Comparison of ENCODE assay signal across 10 cellular contexts in genomic region chr2:20212459-20212870, GRCh38. TPM values are rescaled to one million over a fixed set of nuclear protein-coding genes. Genes with fewer than 3 reads are reported as not detected.
DNase-seq lines count a peak whose midpoint lies in the region; ATAC-seq and TF ChIP-seq lines count a peak whose summit lies in the region.
"Had no signal": no experiment of that assay in that cellular context is flagged by ENCODE, and none has a peak within 500 bp of the region (broad histone marks: within the 10 kb centered on the region; RNA-seq: fewer than 3 reads in every experiment).

No MANE protein-coding gene starts in this region.

- H3K4me1 Mint-ChIP-seq in activated T-helper 2 cell treated with anti-CD3 and anti-CD28 coated beads, Interferon-gamma antibody, Interleukin-2, Interleukin-4, amounts not matched to agents 10 μg/mL and 5 μg/mL and 100 μg/mL, durations not matched to agents 14 hours and 24 hours and 36 hours (ENCODE audit: low read depth) = no peaks in the 10 kb centered on the region
- H3K4me1 Mint-ChIP-seq: central memory CD8-positive, alpha-beta T cell had no signal

- H3K27ac ChIP-seq in esophagus squamous epithelium = peak overlapping the region; percentile 91 to 97 (median 94)
- H3K27ac ChIP-seq in stomach = peak overlapping the region; percentile 58 to 92 (median 77)

- no peaks in the 10 kb centered on the region for H3K36me3 Mint-ChIP-seq in activated T-helper 2 cell treated with anti-CD3 and anti-CD28 coated beads, Interferon-gamma antibody, Interleukin-2, Interleukin-4, amounts not matched to agents 10 μg/mL and 5 μg/mL and 100 μg/mL, durations not matched to agents 14 hours and 24 hours and 36 hours (ENCODE audit: low read depth)

- no peak for TF ChIP-seq CTCF in esophagus squamous epithelium (IDR thresholded peaks at IDR 0.05)
- no peak for TF ChIP-seq CTCF in stomach (IDR thresholded peaks at IDR 0.05)

- no peaks in the 10 kb centered on the region for H3K9me3 ChIP-seq in esophagus squamous epithelium
- H3K9me3 ChIP-seq in stomach = no peaks in the 10 kb centered on the region

- H3K27me3 ChIP-seq in esophagus squamous epithelium = no peaks in the 10 kb centered on the region
- H3K27me3 ChIP-seq in stomach = no peaks in the 10 kb centered on the region

- no peak for TF ChIP-seq EP300 in stomach (IDR thresholded peaks at IDR 0.05)

- H3K4me1 ChIP-seq in esophagus squamous epithelium (peaks cover 54 to 100% (median 78%) of the 10 kb centered on the region in 3 donors), stomach (peaks cover 29 to 91% (median 68%) of the 10 kb centered on the region in 4 donors)

- peak overlapping the region; percentile 6 to 44 (median 32) for H3K4me3 ChIP-seq in esophagus squamous epithelium
- H3K4me3 ChIP-seq in stomach = no peak overlapping the region

- H3K36me3 ChIP-seq in esophagus squamous epithelium (no peaks in the 10 kb centered on the region), stomach (no peaks in the 10 kb centered on the region)

- peak; percentile 95 for DNase-seq in NCI-H1694 treated with DMSO at 0.1 percent for 48 hours (lab: John Stamatoyannopoulos, UW)
- DNase-seq in esophagus squamous epithelium (lab: John Stamatoyannopoulos, UW) = no peak
- no peak for DNase-seq in stomach
- DNase-seq in activated T-helper 2 cell treated with anti-CD3 and anti-CD28 coated beads, Interferon-gamma antibody, Interleukin-2, Interleukin-4, amounts not matched to agents 10 μg/mL and 5 μg/mL and 100 μg/mL, durations not matched to agents 14 hours and 24 hours and 36 hours (ENCODE audit: low spot score) = no peak
- DNase-seq in HUDEP-2 (lab: John Stamatoyannopoulos, UW; ENCODE audit: unreplicated experiment in 76 of 76) = no peak
- DNase-seq in SHP77 (lab: John Stamatoyannopoulos, UW) = no peak
- DNase-seq: NCI-H446 treated with DMSO at 0.1 percent for 48 hours, substantia nigra had no signal

- peak; percentile 63 for ATAC-seq in GM21367 (IDR thresholded peaks at IDR 0.05; ENCODE audit: unreplicated experiment)

- TF ChIP-seq POLR2A in esophagus squamous epithelium (IDR thresholded peaks at IDR 0.05) (peak in 1 of 4 donors; percentile 18), stomach (IDR thresholded peaks at IDR 0.05) (no peak)

- intact Hi-C loops in esophagus squamous epithelium (cut with DNase I) (no loop called here), stomach (cut with DNase I; ENCODE audit: low total_unique reads) (no loop called here)
- intact Hi-C loops in activated T-helper 2 cell treated with anti-CD3 and anti-CD28 coated beads, Interferon-gamma antibody, Interleukin-2, Interleukin-4, amounts not matched to agents 10 μg/mL and 5 μg/mL and 100 μg/mL, durations not matched to agents 14 hours and 24 hours and 36 hours (cut with micrococcal nuclease) = no loop called here

- H3K4me3 Mint-ChIP-seq in activated T-helper 2 cell treated with anti-CD3 and anti-CD28 coated beads, Interferon-gamma antibody, Interleukin-2, Interleukin-4, amounts not matched to agents 10 μg/mL and 5 μg/mL and 100 μg/mL, durations not matched to agents 14 hours and 24 hours and 36 hours (ENCODE audit: low read depth) = no peak overlapping the region
- H3K4me3 Mint-ChIP-seq: central memory CD8-positive, alpha-beta T cell had no signal

- H3K9me3 Mint-ChIP-seq in activated T-helper 2 cell treated with anti-CD3 and anti-CD28 coated beads, Interferon-gamma antibody, Interleukin-2, Interleukin-4, amounts not matched to agents 10 μg/mL and 5 μg/mL and 100 μg/mL, durations not matched to agents 14 hours and 24 hours and 36 hours = no peaks in the 10 kb centered on the region
- H3K9me3 Mint-ChIP-seq: central memory CD8-positive, alpha-beta T cell had no signal

- WGBS in esophagus squamous epithelium, 2 donors = 31 to 40% methylated on average over 6 of the region's 11 CpGs
- 50 to 61% (median 52%) methylated on average over 6 to 11 of the region's 11 CpGs for WGBS in stomach, 5 donors

- H3K27me3 Mint-ChIP-seq in activated T-helper 2 cell treated with anti-CD3 and anti-CD28 coated beads, Interferon-gamma antibody, Interleukin-2, Interleukin-4, amounts not matched to agents 10 μg/mL and 5 μg/mL and 100 μg/mL, durations not matched to agents 14 hours and 24 hours and 36 hours (ENCODE audit: low read depth) = no peaks in the 10 kb centered on the region

- no peak overlapping the region for H3K27ac Mint-ChIP-seq in activated T-helper 2 cell treated with anti-CD3 and anti-CD28 coated beads, Interferon-gamma antibody, Interleukin-2, Interleukin-4, amounts not matched to agents 10 μg/mL and 5 μg/mL and 100 μg/mL, durations not matched to agents 14 hours and 24 hours and 36 hours

RNA-seq across cellular contexts. Expression of gene SDC1, which starts 12.5 kb away (rescaled TPM):
- total RNA-seq in esophagus squamous epithelium = 100 to 1,000 TPM; 355 to 757 (median 496) TPM
- total RNA-seq in stomach = 100 to 1,000 TPM in 1 of 5 donors, 10 to 100 TPM in 4; 21.0 to 140 (median 57.5) TPM
- polyA plus RNA-seq in stomach = 10 to 100 TPM; 16.0 to 82.9 (median 32.5) TPM
- total RNA-seq in activated T-helper 2 cell treated with anti-CD3 and anti-CD28 coated beads, Interferon-gamma antibody, Interleukin-2, Interleukin-4, amounts not matched to agents 10 μg/mL and 5 μg/mL and 100 μg/mL, durations not matched to agents 14 hours and 24 hours and 36 hours = 0.59 and 0.62 TPM in 2 replicates

Comparison
In these comparisons a context has a peak if more than half of its experiments do, and no peak if none do; other contexts are left out.
1. H3K4me3 ChIP-seq: peak in esophagus squamous epithelium (4 of 4); none in stomach (0 of 4).
2. RNA of gene SDC1, which starts 12.5 kb away (total RNA-seq): 355 to 757 TPM in esophagus squamous epithelium and 21.0 to 140 TPM in stomach; 0.59 to 0.62 TPM in activated T-helper 2 cell treated with anti-CD3 and anti-CD28 coated beads, Interferon-gamma antibody, Interleukin-2, Interleukin-4, amounts not matched to agents 10 μg/mL and 5 μg/mL and 100 μg/mL, durations not matched to agents 14 hours and 24 hours and 36 hours; every median in the first group is over 10 times any median in the second.